Comparison of ENCODE assay signal across 23 cellular contexts in genomic region chr9:93114984-93115335, GRCh38. TPM values are rescaled to one million over a fixed set of nuclear protein-coding genes. Genes with fewer than 3 reads are reported as not detected.
A peak's percentile ranks its signal among the peaks of the same experiment; 100 is the strongest.
DNase-seq lines count a peak whose midpoint lies in the region; ATAC-seq, FAIRE-seq and TF ChIP-seq lines count a peak whose summit lies in the region.
"Had no signal": no experiment of that assay in that cellular context is flagged by ENCODE, and none has a peak within 500 bp of the region (broad histone marks: within the 10 kb centered on the region; RNA-seq: fewer than 3 reads in every experiment).

No MANE protein-coding gene starts in this region.

- CTCF ChIA-PET in A549 (lab: Yijun Ruan, JAX), result interaction anchor here (3.9 kb wide), 1 partner anchor 188 kb away, joined by 24 read pairs; no protein-coding TSS in a partner anchor
- CTCF ChIA-PET in CD4-positive, alpha-beta T cell (lab: Charles Lee), result no interaction called here

- H3K27ac Mint-ChIP-seq in CD4-positive, alpha-beta T cell, result peak overlapping the region; percentile 42
- peak overlapping the region; percentile 76 for H3K27ac Mint-ChIP-seq in activated T-helper 17 cell treated with anti-CD3 and anti-CD28 coated beads, Interleukin-2, amount 50 U/mL, for 72 hours
- H3K27ac Mint-ChIP-seq in memory B cell, result peak overlapping the region; percentile 11
- H3K27ac Mint-ChIP-seq: B cell, progenitor cell of endocrine pancreas had no signal

- 91% methylated on average over 5 of the region's 5 CpGs for WGBS in A549 (ENCODE audit: missing lambda C conversion rate)

- POLR2A ChIA-PET in A549 (lab: Yijun Ruan, JAX), result interaction anchor here (1.0 kb wide), 1 partner anchor 19 kb away, joined by 3 read pairs; the partner anchor contains the start of gene NINJ1
- POLR2A ChIA-PET in CD4-positive, alpha-beta T cell (lab: Charles Lee), result no interaction called here

- no peak for DNase-seq in A549 (ENCODE audit: low read depth in 1 of 2, low spot score in 1 of 2)
- DNase-seq in CD4-positive, alpha-beta T cell, result no peak
- DNase-seq in memory B cell (ENCODE audit: low spot score in 2 of 2), result no peak
- no peak for DNase-seq in HuH-7 (ENCODE audit: low spot score)
- no peak for DNase-seq in NCI-H2171 treated with DMSO at 0.1 percent for 48 hours (lab: John Stamatoyannopoulos, UW)
- DNase-seq: DMS53; foreskin fibroblast; KBM-7; NCI-H1092; NCI-H2081 treated with DMSO at 0.1 percent for 48 hours; stimulated activated CD4-positive, alpha-beta T cell treated with anti-CD3 and anti-CD28 coated beads, Interleukin-4, amount 100 ng/mL, for 24 hours had no signal

- peaks cover 52% of the 10 kb centered on the region for H3K4me1 ChIP-seq in A549

- peaks cover 18% of the 10 kb centered on the region for H3K4me1 Mint-ChIP-seq in CD4-positive, alpha-beta T cell (ENCODE audit: low read depth)
- H3K4me1 Mint-ChIP-seq in activated T-helper 17 cell treated with anti-CD3 and anti-CD28 coated beads, Interleukin-2, amount 50 U/mL, for 72 hours, result peaks cover 12% of the 10 kb centered on the region
- peaks cover 21% of the 10 kb centered on the region for H3K4me1 Mint-ChIP-seq in memory B cell

- no peak for TF ChIP-seq POLR2A in A549 (IDR thresholded peaks at IDR 0.05; ENCODE audit: low read length)

- TF ChIP-seq CTCF in A549 (IDR thresholded peaks at IDR 0.05), result no peak
- no peak for TF ChIP-seq CTCF in CD4-positive, alpha-beta T cell (IDR thresholded peaks at IDR 0.05)

- no peaks in the 10 kb centered on the region for H3K27me3 Mint-ChIP-seq in CD4-positive, alpha-beta T cell
- H3K27me3 Mint-ChIP-seq in activated T-helper 17 cell treated with anti-CD3 and anti-CD28 coated beads, Interleukin-2, amount 50 U/mL, for 72 hours, result no peaks in the 10 kb centered on the region
- H3K27me3 Mint-ChIP-seq in memory B cell, result no peaks in the 10 kb centered on the region
- H3K27me3 Mint-ChIP-seq: B cell, progenitor cell of endocrine pancreas had no signal

- no peak for TF ChIP-seq EP300 in A549 (IDR thresholded peaks at IDR 0.05)

- intact Hi-C loops in CD4-positive, alpha-beta T cell (cut with DNase I, micrococcal nuclease), result no loop called here

- no peaks in the 10 kb centered on the region for H3K9me3 Mint-ChIP-seq in CD4-positive, alpha-beta T cell
- H3K9me3 Mint-ChIP-seq in activated T-helper 17 cell treated with anti-CD3 and anti-CD28 coated beads, Interleukin-2, amount 50 U/mL, for 72 hours, result no peaks in the 10 kb centered on the region
- no peaks in the 10 kb centered on the region for H3K9me3 Mint-ChIP-seq in memory B cell

- no peak for FAIRE-seq in A549 (lab: Jason Lieb, UNC)

- H3K4me2 ChIP-seq in A549, result no peak overlapping the region

- peak overlapping the region; percentile 78 to 81; a peak in 4 of 6 replicates for H3K27ac ChIP-seq in A549
- no peak overlapping the region for H3K27ac ChIP-seq in CD4-positive, alpha-beta T cell (ENCODE audit: low read depth, low read length)
- H3K27ac ChIP-seq: ascending aorta, SK-N-MC had no signal

- TF ChIP-seq RAD21 in A549 (conservative IDR thresholded peaks at IDR 0.05 in 1 of 2, IDR thresholded peaks at IDR 0.05 in 1 of 2), result no peak

- H3K9me3 ChIP-seq in A549, result no peaks in the 10 kb centered on the region
- no peaks in the 10 kb centered on the region for H3K9me3 ChIP-seq in CD4-positive, alpha-beta T cell (ENCODE audit: control insufficient read depth, low read length)
- H3K9me3 ChIP-seq: ascending aorta, left lung, tibial nerve had no signal

- ATAC-seq in A549 (no peak), memory B cell (ENCODE audit: low read depth) (no peak), GM18498 (IDR thresholded peaks at IDR 0.05; ENCODE audit: unreplicated experiment) (no peak), HG03280 (IDR thresholded peaks at IDR 0.05; ENCODE audit: unreplicated experiment) (no peak)
- ATAC-seq in CD4-positive, alpha-beta T cell (ENCODE audit: poor library complexity), result no peak
- ATAC-seq in activated T-helper 17 cell treated with anti-CD3 and anti-CD28 coated beads, Interleukin-2, amount 50 U/mL, for 72 hours (replicated peaks), result no peak
- ATAC-seq: left lung had no signal

- H3K27me3 ChIP-seq in CD4-positive, alpha-beta T cell (ENCODE audit: control insufficient read depth, insufficient read depth, low read length), result no peaks in the 10 kb centered on the region
- H3K27me3 ChIP-seq: ascending aorta, left lung, tibial nerve had no signal

- H3K4me3 ChIP-seq in A549, result no peak overlapping the region
- H3K4me3 ChIP-seq: ascending aorta, left lung, SK-N-MC, skin epidermis, tibial nerve had no signal

- peaks cover 21% of the 10 kb centered on the region for H3K36me3 Mint-ChIP-seq in CD4-positive, alpha-beta T cell (ENCODE audit: low read depth)
- H3K36me3 Mint-ChIP-seq in activated T-helper 17 cell treated with anti-CD3 and anti-CD28 coated beads, Interleukin-2, amount 50 U/mL, for 72 hours (ENCODE audit: low read depth), result peaks cover 45% of the 10 kb centered on the region
- H3K36me3 Mint-ChIP-seq in memory B cell, result peaks cover 4% of the 10 kb centered on the region

- no peak overlapping the region for H3K4me3 Mint-ChIP-seq in CD4-positive, alpha-beta T cell
- no peak overlapping the region for H3K4me3 Mint-ChIP-seq in activated T-helper 17 cell treated with anti-CD3 and anti-CD28 coated beads, Interleukin-2, amount 50 U/mL, for 72 hours
- H3K4me3 Mint-ChIP-seq in memory B cell, result no peak overlapping the region
- H3K4me3 Mint-ChIP-seq: B cell had no signal

TF ChIP-seq in A549, 52 proteins besides CTCF, POLR2A, EP300 and RAD21:
- TF ChIP-seq ZFP36 (IDR thresholded peaks at IDR 0.05; ENCODE audit: borderline replicate concordance, partially characterized antibody) (peak; percentile 94), MAZ (IDR thresholded peaks at IDR 0.05; ENCODE audit: borderline replicate concordance, low read depth, low read length) (no peak)

RNA-seq across cellular contexts. Expression of gene CARD19, which starts 18.9 kb away (rescaled TPM):
- polyA plus RNA-seq in A549 (2011; rRNA removed) (27.6 and 36.0 TPM in 2 replicates), A549 (2017; fragmentation: RNase III; extraction: RNeasy Plus Mini Kit Qiagen cat#74134 plus additional on column Dnase treatment) (30.3 to 34.5 TPM (median 33.2 TPM) in 3 replicates)
- 108 and 125 TPM in 2 replicates for polyA plus RNA-seq in A549 (2012; cell fraction: cytosol; rRNA removed)
- polyA plus RNA-seq in A549 (2012; cell fraction: nucleus; rRNA removed), result 124 and 150 TPM in 2 replicates
- 20.2 and 23.0 TPM in 2 replicates for polyA minus RNA-seq in A549 (2011; rRNA and poly(A)+ RNA removed)
- 10 to 100 TPM; 38.8 to 39.2 TPM for total RNA-seq in CD4-positive, alpha-beta T cell
- total RNA-seq in activated T-helper 17 cell treated with anti-CD3 and anti-CD28 coated beads, Interleukin-2, amount 50 U/mL, for 72 hours, result 10 to 100 TPM; 83.6 to 87.3 TPM

RNA-seq across cellular contexts. Expression of gene NINJ1, which starts 19.1 kb away (rescaled TPM):
- 27.0 and 37.9 TPM in 2 replicates for polyA plus RNA-seq in A549 (2011; rRNA removed)
- polyA plus RNA-seq in A549 (2012; cell fraction: cytosol; rRNA removed), result 54.7 and 84.0 TPM in 2 replicates
- polyA plus RNA-seq in A549 (2012; cell fraction: nucleus; rRNA removed), result 42.3 and 55.7 TPM in 2 replicates
- 60.4 to 69.6 TPM (median 62.0 TPM) in 3 replicates for polyA plus RNA-seq in A549 (2017; fragmentation: RNase III; extraction: RNeasy Plus Mini Kit Qiagen cat#74134 plus additional on column Dnase treatment)
- polyA minus RNA-seq in A549 (2011; rRNA and poly(A)+ RNA removed), result 16.0 and 23.0 TPM in 2 replicates
- total RNA-seq in CD4-positive, alpha-beta T cell, result 10 to 100 TPM; 87.8 to 87.9 TPM
- 100 to 1,000 TPM in 1 of 2 donors, 10 to 100 TPM in 1; 56.0 to 197 TPM for total RNA-seq in activated T-helper 17 cell treated with anti-CD3 and anti-CD28 coated beads, Interleukin-2, amount 50 U/mL, for 72 hours

RNA-seq across cellular contexts. Expression of gene SUSD3, which starts 56.5 kb away (rescaled TPM):
- 0.27 and 0.66 TPM in 2 replicates for polyA plus RNA-seq in A549 (2011; rRNA removed)
- polyA plus RNA-seq in A549 (2012; cell fraction: cytosol; rRNA removed), result 1.3 and 1.9 TPM in 2 replicates
- polyA plus RNA-seq in A549 (2012; cell fraction: nucleus; rRNA removed), result 1.7 TPM in 2 replicates
- polyA plus RNA-seq in A549 (2017; fragmentation: RNase III; extraction: RNeasy Plus Mini Kit Qiagen cat#74134 plus additional on column Dnase treatment), result 0.34 to 0.46 TPM (median 0.42 TPM) in 3 replicates
- 0.25 TPM in 1 of 2 replicates, not detected in the other for polyA minus RNA-seq in A549 (2011; rRNA and poly(A)+ RNA removed)
- total RNA-seq in CD4-positive, alpha-beta T cell, result 10 to 100 TPM; 33.9 to 35.6 TPM
- 10 to 100 TPM; 45.4 to 68.4 TPM for total RNA-seq in activated T-helper 17 cell treated with anti-CD3 and anti-CD28 coated beads, Interleukin-2, amount 50 U/mL, for 72 hours
- total RNA-seq: ascending aorta, chondrocyte, myocyte had no signal

Comparison
In these comparisons a context has a peak if more than half of its experiments do, and no peak if none do; other contexts are left out.
1. H3K27ac Mint-ChIP-seq: peak in every context shown above with its lines; median percentile 76 in activated T-helper 17 cell treated with anti-CD3 and anti-CD28 coated beads, Interleukin-2, amount 50 U/mL, for 72 hours; 42 in CD4-positive, alpha-beta T cell; 11 in memory B cell.